21 cellular contexts compared by ENCODE assay signal in the genomic region with DNA sequence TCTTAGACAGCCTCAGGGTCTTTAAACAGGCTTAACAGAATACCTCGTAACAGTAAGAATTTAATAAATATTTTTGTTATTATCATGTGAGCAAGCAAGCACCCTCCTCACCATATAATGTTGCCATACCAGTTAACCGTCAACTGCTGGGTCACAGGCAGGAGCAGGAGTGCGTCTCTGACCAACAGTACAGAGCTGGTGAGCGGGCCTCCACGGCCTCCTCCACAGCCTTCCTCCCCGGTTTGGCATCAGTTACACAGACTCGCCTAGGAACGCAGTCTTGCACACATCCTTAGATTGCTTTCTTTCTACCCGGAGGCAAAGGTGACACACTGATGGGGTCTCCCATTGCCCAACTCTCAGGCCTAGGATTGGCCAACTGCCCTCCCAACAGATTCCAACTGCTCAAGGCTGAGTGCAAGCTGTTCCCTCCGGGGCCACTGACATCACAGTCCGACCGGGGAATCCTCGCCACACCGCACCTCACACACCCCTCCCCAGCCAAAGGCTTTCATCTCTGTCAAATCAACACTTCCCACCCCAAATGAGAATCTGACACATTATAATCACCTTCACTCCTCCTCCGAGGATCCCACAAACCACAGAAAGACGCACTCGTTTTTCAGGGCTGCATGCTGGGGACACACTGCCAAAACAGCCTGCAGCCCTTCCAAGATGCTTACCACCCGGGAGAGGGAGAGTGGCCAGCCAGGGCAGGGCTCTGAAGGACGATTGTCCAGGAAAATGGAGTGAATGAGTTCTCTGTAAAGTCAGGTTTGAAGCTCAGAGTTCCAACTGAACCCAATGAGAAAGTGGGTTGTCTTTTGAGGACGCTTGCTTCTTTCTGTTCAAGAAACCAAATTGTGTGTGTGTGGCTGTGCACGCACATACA.
DNase-seq lines count a peak whose midpoint lies in the region; ATAC-seq and TF ChIP-seq lines count a peak whose summit lies in the region.
"Had no signal": no experiment of that assay in that cellular context is flagged by ENCODE, and none has a peak within 500 bp of the region (broad histone marks: within the 10 kb centered on the region; RNA-seq: fewer than 3 reads in every experiment).

No MANE protein-coding gene starts in this region.

- H3K27me3 ChIP-seq in PC-9 (ENCODE audit: insufficient read depth, low read depth) (no peaks in the 10 kb centered on the region), right cardiac atrium (ENCODE audit: control insufficient read depth, insufficient read depth) (no peaks in the 10 kb centered on the region), esophagus squamous epithelium (no peaks in the 10 kb centered on the region)
- H3K27me3 ChIP-seq in CD4-positive, alpha-beta memory T cell (ENCODE audit: insufficient read depth, low read length): no peaks in the 10 kb centered on the region
- H3K27me3 ChIP-seq: Peyer's patch had no signal

- peak in 1 of 2 donors; percentile 19 for ATAC-seq in right cardiac atrium

- no peak for TF ChIP-seq POLR2A in esophagus squamous epithelium (IDR thresholded peaks at IDR 0.05)

- no peaks in the 10 kb centered on the region for H3K9me3 ChIP-seq in PC-9 (ENCODE audit: insufficient read depth, low read depth)
- no peaks in the 10 kb centered on the region for H3K9me3 ChIP-seq in right cardiac atrium (ENCODE audit: control insufficient read depth, low read length)
- no peaks in the 10 kb centered on the region for H3K9me3 ChIP-seq in esophagus squamous epithelium
- H3K9me3 ChIP-seq in CD4-positive, alpha-beta memory T cell (ENCODE audit: control insufficient read depth in 1 of 2, low read length in 2 of 2): no peaks in the 10 kb centered on the region
- H3K9me3 ChIP-seq: Peyer's patch had no signal

- H3F3A ChIP-seq in PC-9 (ENCODE audit: insufficient read depth, low read depth): no peaks in the 10 kb centered on the region

- no peaks in the 10 kb centered on the region for H3K4me1 Mint-ChIP-seq in CD4-positive, alpha-beta memory T cell

- intact Hi-C loops in PC-9 (cut with micrococcal nuclease; ENCODE audit: unreplicated experiment) (no loop called here), right cardiac atrium (cut with DNase I) (no loop called here), esophagus squamous epithelium (cut with DNase I) (no loop called here)
- intact Hi-C loops in CD4-positive, alpha-beta memory T cell (cut with micrococcal nuclease): no loop called here

- no peaks in the 10 kb centered on the region for H4K20me1 ChIP-seq in PC-9 (ENCODE audit: insufficient read depth)

- DNase-seq in G401 (ENCODE audit: low spot score) (peak; percentile 63), PC-9 (no peak), right cardiac atrium (peak in 2 of 3 donors; percentile 18 to 28), pons (ENCODE audit: low spot score) (peak; percentile 15), esophagus squamous epithelium (lab: John Stamatoyannopoulos, UW) (no peak), ureter (ENCODE audit: low spot score) (no peak), amniotic stem cell (lab: John Stamatoyannopoulos, UW) (no peak)
- no peak for DNase-seq in CD4-positive, alpha-beta memory T cell
- DNase-seq: ACHN, DMS79 treated with DMSO at 0.1 percent for 48 hours, H7, IMR-90, Karpas-422, NCI-H1417 treated with DMSO at 0.1 percent for 48 hours, NCI-H187 treated with DMSO at 0.1 percent for 48 hours, NCI-H226, NCI-H526, Peyer's patch, SHP77 had no signal

- 0 out of 2 replicates have a peak overlapping the region, but pooled peaks have one; percentile 5 for H3K27ac ChIP-seq in PC-9
- no peak overlapping the region for H3K27ac ChIP-seq in right cardiac atrium (ENCODE audit: low read length)
- no peak overlapping the region for H3K27ac ChIP-seq in esophagus squamous epithelium
- H3K27ac ChIP-seq in CD4-positive, alpha-beta memory T cell (ENCODE audit: low read depth, low read length): no peak overlapping the region
- H3K27ac ChIP-seq: C4-2B, Peyer's patch, SK-N-MC had no signal

- no peaks in the 10 kb centered on the region for H3K79me2 ChIP-seq in PC-9 (ENCODE audit: low read depth)

- CTCF ChIA-PET in PC-9 (lab: Charles Lee): no interaction called here
- CTCF ChIA-PET in CD4-positive, alpha-beta memory T cell (lab: Charles Lee; ENCODE audit: partially characterized antibody): no interaction called here

- H3K27ac Mint-ChIP-seq in CD4-positive, alpha-beta memory T cell: no peak overlapping the region

- no TSS peak for BruUV-seq in PC-9 (replicated peaks; lab: Mats Ljungman, UMichigan)

- no peaks in the 10 kb centered on the region for H3K36me3 ChIP-seq in PC-9 (ENCODE audit: low read depth)
- H3K36me3 ChIP-seq in esophagus squamous epithelium: no peaks in the 10 kb centered on the region
- no peaks in the 10 kb centered on the region for H3K36me3 ChIP-seq in CD4-positive, alpha-beta memory T cell (ENCODE audit: insufficient read depth, low read length)
- H3K36me3 ChIP-seq: Peyer's patch had no signal

- peaks cover 0 to 4% (median under 1%) of the 10 kb centered on the region in 8 donors for H3K9me3 Mint-ChIP-seq in CD4-positive, alpha-beta memory T cell

- POLR2A ChIA-PET in PC-9 (lab: Charles Lee; ENCODE audit: unreplicated experiment): no interaction called here
- POLR2A ChIA-PET in CD4-positive, alpha-beta memory T cell (lab: Charles Lee; ENCODE audit: partially characterized antibody): no interaction called here

- no peak overlapping the region for H3K4me3 ChIP-seq in PC-9
- no peak overlapping the region for H3K4me3 ChIP-seq in right cardiac atrium (ENCODE audit: low read length)
- no peak overlapping the region for H3K4me3 ChIP-seq in esophagus squamous epithelium
- no peak overlapping the region for H3K4me3 ChIP-seq in CD4-positive, alpha-beta memory T cell (ENCODE audit: low read length in 2 of 2)
- H3K4me3 ChIP-seq: Peyer's patch, SK-N-MC had no signal

- no peaks in the 10 kb centered on the region for H3K36me3 Mint-ChIP-seq in CD4-positive, alpha-beta memory T cell

- no peak overlapping the region for H3K4me2 ChIP-seq in PC-9

- H3K27me3 Mint-ChIP-seq in CD4-positive, alpha-beta memory T cell: no peaks in the 10 kb centered on the region

- H3K4me3 Mint-ChIP-seq in CD4-positive, alpha-beta memory T cell: no peak overlapping the region

- 80% methylated on average over 21 of the region's 21 CpGs for WGBS in right cardiac atrium
- WGBS in esophagus squamous epithelium, 2 donors: 56 to 86% methylated on average over 19 to 20 of the region's 21 CpGs

- no peaks in the 10 kb centered on the region for H3K9me2 ChIP-seq in PC-9 (ENCODE audit: insufficient read depth)

- TF ChIP-seq CTCF in PC-9 (conservative IDR thresholded peaks at IDR 0.05) (no peak), esophagus squamous epithelium (IDR thresholded peaks at IDR 0.05) (no peak)

- in situ Hi-C loops in G401 (cut with HindIII; ENCODE audit: low sequenced_read_pairs): no loop called here

- H2AFZ ChIP-seq in PC-9: no peak overlapping the region

- 0 out of 2 replicates have a peak, but pooled peaks cover 6% of the 10 kb centered on the region for H3K4me1 ChIP-seq in PC-9 (replicated peaks; ENCODE audit: insufficient read depth)
- H3K4me1 ChIP-seq in right cardiac atrium (ENCODE audit: control insufficient read depth, insufficient read depth, low read length): no peaks in the 10 kb centered on the region
- peaks cover 0 to 21% (median 0%) of the 10 kb centered on the region in 3 donors for H3K4me1 ChIP-seq in esophagus squamous epithelium
- H3K4me1 ChIP-seq in CD4-positive, alpha-beta memory T cell (ENCODE audit: insufficient read depth, low read length): no peaks in the 10 kb centered on the region
- H3K4me1 ChIP-seq: Peyer's patch had no signal

Comparison
In these comparisons a context has a peak if more than half of its experiments do, and no peak if none do; other contexts are left out.
1. DNase-seq: peak in G401 (single experiment), right cardiac atrium (2 of 3) and pons (single experiment); none in PC-9 (0 of 2), esophagus squamous epithelium (single experiment), ureter (single experiment), CD4-positive, alpha-beta memory T cell (0 of 5) and amniotic stem cell (single experiment).